ENCODE assay signal across 8 cellular contexts in genomic region chr11:2400069-2400760, GRCh38. TPM values are rescaled to one million over a fixed set of nuclear protein-coding genes. Genes with fewer than 3 reads are reported as not detected.
DNase-seq lines count a peak whose midpoint lies in the region; TF ChIP-seq lines count a peak whose summit lies in the region.

Gene TSSC4 (plus strand): TSS chr11:2400750. CDS start chr11:2402634, 1,884 bp downstream.

- CTCF ChIA-PET in SK-N-SH (lab: Yijun Ruan, JAX): interaction anchor here (0.6 to 9.9 kb wide), 31 partner anchors 9 to 567 kb away, joined by 3 to 166 read pairs (median 4); partner anchors contain the start of genes C11orf21, CD81 and TSPAN32

- intact Hi-C loops in testis (cut with DNase I; ENCODE audit: low total_unique reads): no loop called here

- H3K27ac Mint-ChIP-seq in HFFc6: peak within 1 kb of the TSS; percentile 92
- peak within 1 kb of the TSS; percentile 93 for H3K27ac Mint-ChIP-seq in activated naive CD4-positive, alpha-beta T cell treated with anti-CD3 and anti-CD28 coated beads, Interleukin-2, amount 50 U/mL, for 24 hours

- peak; percentile 83 for TF ChIP-seq RAD21 in SK-N-SH (IDR thresholded peaks at IDR 0.05; ENCODE audit: low read length)

- H2AFZ ChIP-seq in SK-N-SH (ENCODE audit: low read depth): peak within 1 kb of the TSS; percentile 42; the same call in 1 of the 2 replicates

- DNase-seq in GM06990 (ENCODE audit: extremely low read depth, insufficient read length) (peak; percentile 100), HFFc6 (peak; percentile 100), NB4 (ENCODE audit: low read depth) (peak; percentile 100), SK-N-SH (peak; percentile 99), globus pallidus (ENCODE audit: low spot score) (peak; percentile 100), occipital lobe (lab: John Stamatoyannopoulos, UW) (peak; percentile 99), testis (peak; percentile 100)

- H3K27me3 ChIP-seq in GM06990 (replicated peaks; ENCODE audit: control insufficient read depth, insufficient read depth, low read length) (no peaks in the 10 kb centered on the region), SK-N-SH (ENCODE audit: insufficient read depth) (no peaks in the 10 kb centered on the region), testis (no peaks in the 10 kb centered on the region)

- H3K36me3 ChIP-seq in GM06990 (ENCODE audit: control insufficient read depth, insufficient read depth, low read length): peaks cover 27% of the 10 kb centered on the region
- peaks cover 8 to 46% of the 10 kb centered on the region in 2 experiments for H3K36me3 ChIP-seq in SK-N-SH (replicated peaks in 1 of 2; ENCODE audit: control insufficient read depth in 1 of 2, insufficient read depth in 2 of 2, low read length in 1 of 2)
- no peaks in the 10 kb centered on the region for H3K36me3 ChIP-seq in testis (ENCODE audit: low read depth, missing control alignments)

- TF ChIP-seq CTCF in GM06990 (IDR thresholded peaks at IDR 0.05; ENCODE audit: insufficient read depth, low read length, poor library complexity, severe bottlenecking): peak; percentile 98
- peak; percentile 98 for TF ChIP-seq CTCF in HFFc6 (IDR thresholded peaks at IDR 0.05)
- TF ChIP-seq CTCF in NB4 (IDR thresholded peaks at IDR 0.05; ENCODE audit: low read depth, low read length): peak; percentile 84
- TF ChIP-seq CTCF in SK-N-SH (IDR thresholded peaks at IDR 0.05): peak; percentile 96
- peak; percentile 92 to 100 (median 99) for TF ChIP-seq CTCF in testis (IDR thresholded peaks at IDR 0.05)

- no peaks in the 10 kb centered on the region for H3K9me2 ChIP-seq in SK-N-SH

- 0% methylated on average over 12 of the region's 65 CpGs for WGBS in SK-N-SH (ENCODE audit: low lambda C conversion rate)
- WGBS in testis, 2 donors: 0 to 1% methylated on average over 9 to 56 of the region's 65 CpGs

- no peaks in the 10 kb centered on the region for H3K9me3 Mint-ChIP-seq in HFFc6
- no peaks in the 10 kb centered on the region for H3K9me3 Mint-ChIP-seq in activated naive CD4-positive, alpha-beta T cell treated with anti-CD3 and anti-CD28 coated beads, Interleukin-2, amount 50 U/mL, for 24 hours

- TF ChIP-seq POLR2A in NB4 (IDR thresholded peaks at IDR 0.05; ENCODE audit: extremely low read depth, insufficient read length) (peak; percentile 63), testis (IDR thresholded peaks at IDR 0.05) (peak; percentile 87)

- POLR2A ChIA-PET in SK-N-SH (lab: Yijun Ruan, JAX): interaction anchor here (0.7 to 3.0 kb wide), 8 partner anchors 18 to 485 kb away, joined by 3 to 22 read pairs (median 4); partner anchors contain the start of genes CD81 and CDKN1C

- H3K4me3 Mint-ChIP-seq in HFFc6: peak within 1 kb of the TSS; percentile 92
- peak within 1 kb of the TSS; percentile 94 for H3K4me3 Mint-ChIP-seq in activated naive CD4-positive, alpha-beta T cell treated with anti-CD3 and anti-CD28 coated beads, Interleukin-2, amount 50 U/mL, for 24 hours

- no peaks in the 10 kb centered on the region for H3K9me3 ChIP-seq in SK-N-SH
- no peaks in the 10 kb centered on the region for H3K9me3 ChIP-seq in testis

- H4K20me1 ChIP-seq in SK-N-SH (ENCODE audit: insufficient read depth): no peaks in the 10 kb centered on the region

- H3K79me2 ChIP-seq in SK-N-SH (ENCODE audit: insufficient read depth): peaks cover 30% of the 10 kb centered on the region

- H3K4me1 Mint-ChIP-seq in HFFc6 (ENCODE audit: low read depth): peaks cover 21% of the 10 kb centered on the region
- H3K4me1 Mint-ChIP-seq in activated naive CD4-positive, alpha-beta T cell treated with anti-CD3 and anti-CD28 coated beads, Interleukin-2, amount 50 U/mL, for 24 hours: peaks cover 20% of the 10 kb centered on the region

- H3K4me1 ChIP-seq in SK-N-SH (ENCODE audit: control insufficient read depth in 1 of 2, insufficient read depth in 2 of 2, low read depth in 1 of 2, low read length in 1 of 2) (peaks cover 10 to 23% of the 10 kb centered on the region in 2 experiments; a peak in 2 of 4 replicates), testis (peaks cover 18% of the 10 kb centered on the region)

- H3F3A ChIP-seq in SK-N-SH (replicated peaks; ENCODE audit: insufficient read depth): peaks cover 10% of the 10 kb centered on the region

- H3K9ac ChIP-seq in SK-N-SH: peak within 1 kb of the TSS; percentile 98

- peak within 1 kb of the TSS; percentile 98 for H3K4me3 ChIP-seq in GM06990 (replicated peaks; ENCODE audit: low read depth, low read length)
- peak within 1 kb of the TSS; percentile 99 for H3K4me3 ChIP-seq in NB4 (ENCODE audit: low read depth, low read length)
- H3K4me3 ChIP-seq in SK-N-SH (ENCODE audit: low read depth in 2 of 2, low read length in 1 of 2): peak within 1 kb of the TSS; percentile 99 to 100
- peak within 1 kb of the TSS; percentile 92 to 94 for H3K4me3 ChIP-seq in testis

- TF ChIP-seq EP300 in SK-N-SH (IDR thresholded peaks at IDR 0.05; ENCODE audit: borderline replicate concordance in 1 of 2, low read depth in 1 of 2, low read length in 1 of 2): peak in 1 of 2 experiments; percentile 25; a peak in 1 of 4 replicates

- peaks cover 17% of the 10 kb centered on the region for H3K27me3 Mint-ChIP-seq in HFFc6 (ENCODE audit: insufficient read depth)
- no peaks in the 10 kb centered on the region for H3K27me3 Mint-ChIP-seq in activated naive CD4-positive, alpha-beta T cell treated with anti-CD3 and anti-CD28 coated beads, Interleukin-2, amount 50 U/mL, for 24 hours

- peaks cover 18% of the 10 kb centered on the region for H3K36me3 Mint-ChIP-seq in HFFc6 (ENCODE audit: low read depth)
- no peaks in the 10 kb centered on the region for H3K36me3 Mint-ChIP-seq in activated naive CD4-positive, alpha-beta T cell treated with anti-CD3 and anti-CD28 coated beads, Interleukin-2, amount 50 U/mL, for 24 hours

- H3K27ac ChIP-seq in SK-N-SH (ENCODE audit: low read depth in 2 of 2, low read length in 1 of 2) (peak within 1 kb of the TSS; percentile 93 to 95), testis (peak within 1 kb of the TSS; percentile 85 to 95)

- peak within 1 kb of the TSS; percentile 99 for H3K4me2 ChIP-seq in SK-N-SH

TF ChIP-seq in SK-N-SH, 30 proteins besides CTCF, POLR2A, EP300 and RAD21 (continues in another document):
- TF ChIP-seq SIN3A (IDR thresholded peaks at IDR 0.05; ENCODE audit: borderline replicate concordance, low read depth, low read length): peak; percentile 78; the same call in 1 of the 2 replicates
- TF ChIP-seq FOXM1 (IDR thresholded peaks at IDR 0.05; ENCODE audit: low read depth): no peak
- peak; percentile 1; the same call in 1 of the 2 replicates for TF ChIP-seq JUND (IDR thresholded peaks at IDR 0.05)
- 0 out of 2 replicates have a peak, but pooled peaks have one; percentile 15 for TF ChIP-seq TEAD4 (IDR thresholded peaks at IDR 0.05; ENCODE audit: borderline replicate concordance, insufficient read depth)
- TF ChIP-seq EZH2phosphoT487 (IDR thresholded peaks at IDR 0.05; ENCODE audit: borderline replicate concordance, low read depth): no peak
- 0 out of 2 replicates have a peak, but pooled peaks have one; percentile 4 for TF ChIP-seq NFIC (IDR thresholded peaks at IDR 0.05; ENCODE audit: borderline replicate concordance)
- TF ChIP-seq MXI1 (IDR thresholded peaks at IDR 0.05; ENCODE audit: low read depth, low read length): peak; percentile 27
- 0 out of 2 replicates have a peak, but pooled peaks have one; percentile 25 for TF ChIP-seq RCOR1 (IDR thresholded peaks at IDR 0.05; ENCODE audit: low read length)
- peak; percentile 85 for TF ChIP-seq ELF1 (IDR thresholded peaks at IDR 0.05)
- TF ChIP-seq GATA2 (CRISPR knock-in tag; IDR thresholded peaks at IDR 0.05): no peak
- no peak for TF ChIP-seq MEF2A (IDR thresholded peaks at IDR 0.05; ENCODE audit: borderline replicate concordance, low read depth)
- no peak for TF ChIP-seq YY1 (IDR thresholded peaks at IDR 0.05; ENCODE audit: low read depth)
- TF ChIP-seq FOSL2 (IDR thresholded peaks at IDR 0.05; ENCODE audit: borderline replicate concordance, low read depth): no peak; the same call in 1 of the 2 replicates
- TF ChIP-seq CHD2 (IDR thresholded peaks at IDR 0.05; ENCODE audit: low read length, partially characterized antibody): peak; percentile 94
- TF ChIP-seq MAX (IDR thresholded peaks at IDR 0.05; ENCODE audit: low read depth): peak; percentile 72
- no peak for TF ChIP-seq IRF3 (IDR thresholded peaks at IDR 0.05; ENCODE audit: low read depth, low read length)
- TF ChIP-seq TCF12 (IDR thresholded peaks at IDR 0.05): peak; percentile 30
- no peak for TF ChIP-seq USF2 (IDR thresholded peaks at IDR 0.05; ENCODE audit: borderline replicate concordance, low read depth, low read length)

RNA-seq across cellular contexts. Expression of gene TSSC4, which starts in this region (rescaled TPM):
- 10 to 100 TPM; 47.4 to 74.7 (median 62.8) TPM for total RNA-seq in HFFc6 (2021; fragmentation: NEBNext Ultra II Directional; extraction: Animal tissue kit (Norgen Biotek cat#: 25700))
- 45.1 and 45.3 TPM in 2 replicates for polyA plus RNA-seq in SK-N-SH (2012; rRNA removed)
- 16.4 and 28.2 TPM in 2 replicates for polyA plus RNA-seq in SK-N-SH (2012; cell fraction: cytosol; rRNA removed)
- polyA plus RNA-seq in SK-N-SH (2012; cell fraction: nucleus; rRNA removed): 77.0 and 98.8 TPM in 2 replicates
- 25.7 TPM for total RNA-seq in occipital lobe
- 10 to 100 TPM; 87.4 to 95.5 TPM for total RNA-seq in testis
- 133 TPM for polyA plus RNA-seq in testis (ENCODE audit: insufficient read depth, low read depth, low replicate concordance)

Comparison
In these comparisons a context has a peak if more than half of its experiments do, and no peak if none do; other contexts are left out.
1. Peak in every context shown above with its lines: DNase-seq, H3K4me3 ChIP-seq and H3K27ac ChIP-seq.